8 cellular contexts compared by ENCODE assay signal in the genomic region with DNA sequence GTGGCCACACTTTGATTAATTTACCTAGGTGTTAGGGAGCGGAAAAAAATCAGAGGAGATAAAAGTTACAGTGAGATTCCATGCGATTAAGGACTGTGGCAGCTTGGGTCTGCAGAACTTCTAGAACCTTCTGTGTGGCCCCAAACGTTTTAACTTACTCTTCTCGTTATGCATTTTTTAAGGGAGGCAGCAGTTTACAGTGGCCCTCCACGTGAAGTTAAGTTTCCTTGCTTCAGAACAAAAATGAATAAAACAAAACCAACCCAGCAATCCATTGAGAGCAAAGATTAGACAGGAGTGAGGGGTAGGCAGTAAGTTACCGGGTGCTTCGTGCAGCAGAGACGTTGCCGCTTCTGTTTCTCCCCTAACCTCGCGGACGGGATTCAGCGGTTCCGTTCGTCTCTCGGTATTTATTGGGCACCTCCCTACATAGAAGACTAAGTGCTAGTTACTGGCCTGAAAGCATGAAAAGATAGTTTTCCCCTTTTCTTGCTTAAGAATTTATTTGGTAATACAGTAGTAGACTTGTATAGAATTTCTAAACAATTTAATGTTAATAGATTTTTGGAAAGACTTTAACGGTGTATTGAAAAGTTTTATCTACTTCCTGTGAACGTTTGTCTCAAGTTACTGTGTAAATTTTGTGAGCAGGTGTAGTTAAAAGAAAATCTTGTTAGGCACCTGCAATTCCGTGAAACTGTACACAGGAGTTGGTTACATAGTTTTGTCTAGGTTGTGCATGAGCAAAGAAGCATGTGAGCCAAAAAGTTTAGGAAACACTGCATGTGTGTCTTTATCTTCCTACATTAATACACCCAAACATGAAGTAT. TPM values are rescaled to one million over a fixed set of nuclear protein-coding genes. Genes with fewer than 3 reads are reported as not detected.
DNase-seq lines count a peak whose midpoint lies in the region; ATAC-seq, FAIRE-seq and TF ChIP-seq lines count a peak whose summit lies in the region.

No MANE protein-coding gene starts in this region.

- peaks cover 67% of the 10 kb centered on the region for H3K79me2 ChIP-seq in K562 (ENCODE audit: control insufficient read depth, insufficient read depth, low read length)

- H3K27ac ChIP-seq in CD8-positive, alpha-beta T cell (ENCODE audit: low read depth, low read length), result peak overlapping the region; percentile 62
- peak overlapping the region; percentile 51 for H3K27ac ChIP-seq in RWPE2 (ENCODE audit: poor library complexity, severe bottlenecking)
- H3K27ac ChIP-seq in K562 (ENCODE audit: extremely low read depth, low read depth, low read length), result peak overlapping the region; percentile 98

- H3K4me3 ChIP-seq in CD8-positive, alpha-beta T cell (ENCODE audit: low read depth, low read length), result peak overlapping the region; percentile 77
- H3K4me3 ChIP-seq in RWPE2 (ENCODE audit: severe bottlenecking) (peak overlapping the region; percentile 54), K562 (peak overlapping the region; percentile 91)

- H3K4me1 Mint-ChIP-seq in CD8-positive, alpha-beta T cell (ENCODE audit: low read depth), result peaks cover 51% of the 10 kb centered on the region
- peaks cover 66% of the 10 kb centered on the region for H3K4me1 Mint-ChIP-seq in HFFc6 (ENCODE audit: low read depth)

- no peaks in the 10 kb centered on the region for H3K27me3 ChIP-seq in CD8-positive, alpha-beta T cell (ENCODE audit: insufficient read depth, low read length)
- no peaks in the 10 kb centered on the region for H3K27me3 ChIP-seq in RWPE2 (ENCODE audit: insufficient read depth, poor library complexity, severe bottlenecking)
- H3K27me3 ChIP-seq in K562 (ENCODE audit: control insufficient read depth in 2 of 2, insufficient read depth in 2 of 2, low read length in 2 of 2), result no peaks in the 10 kb centered on the region

- H3K9me1 ChIP-seq in K562 (ENCODE audit: control insufficient read depth, insufficient read depth, low read length), result no peaks in the 10 kb centered on the region

- H3K9ac ChIP-seq in K562 (ENCODE audit: insufficient read depth in 1 of 2, low read depth in 2 of 2, low read length in 2 of 2), result peak overlapping the region; percentile 94 to 96

- H2AFZ ChIP-seq in K562 (ENCODE audit: low read depth, low read length), result peak overlapping the region; percentile 94; the same call in 1 of the 2 replicates

- POLR2A ChIA-PET in CD8-positive, alpha-beta T cell (lab: Charles Lee), result interaction anchor here (0.8 to 1.7 kb wide), 4 partner anchors 50 to 144 kb away, joined by 3 to 6 read pairs (median 4); a partner anchor contains a TSS
- POLR2A ChIA-PET in K562 (lab: Yijun Ruan, JAX), result interaction anchor here (0.6 to 2.2 kb wide), 9 partner anchors 10 to 269 kb away, joined by 3 to 14 read pairs (median 3); a partner anchor contains a TSS

- no peak for TF ChIP-seq CTCF in CD8-positive, alpha-beta T cell (IDR thresholded peaks at IDR 0.05)
- TF ChIP-seq CTCF in HFFc6 (IDR thresholded peaks at IDR 0.05) (no peak), RWPE2 (IDR thresholded peaks at IDR 0.05; ENCODE audit: poor library complexity, severe bottlenecking) (no peak), K562 (IDR thresholded peaks at IDR 0.05 in 2 of 3, conservative IDR thresholded peaks at IDR 0.05 in 1 of 3; ENCODE audit: insufficient read depth in 2 of 3, low read depth in 1 of 3, low read length in 3 of 3) (no peak)

- H3K9me3 ChIP-seq in CD8-positive, alpha-beta T cell (ENCODE audit: low read length), result no peaks in the 10 kb centered on the region
- H3K9me3 ChIP-seq in RWPE2 (ENCODE audit: severe bottlenecking), result no peaks in the 10 kb centered on the region
- H3K9me3 ChIP-seq in K562 (replicated peaks; ENCODE audit: control insufficient read depth, insufficient read depth, low read depth, low read length), result no peaks in the 10 kb centered on the region

- under 1% methylated on average over 19 of the region's 19 CpGs for WGBS in K562 (ENCODE audit: insufficient coverage, low coverage, missing lambda C conversion rate)

- in situ Hi-C loops in K562 (cut with MboI), result no loop called here

- peak overlapping the region; percentile 92 for H3K27ac Mint-ChIP-seq in CD8-positive, alpha-beta T cell
- H3K27ac Mint-ChIP-seq in HFFc6, result peak overlapping the region; percentile 97

- DNase-seq in CD8-positive, alpha-beta T cell, result peak in 6 of 7 experiments; percentile 2 to 53 (median 22)
- DNase-seq in HFFc6, result no peak
- DNase-seq in RWPE2 (ENCODE audit: low spot score), result no peak
- DNase-seq in K562 (ENCODE audit: extremely low read depth in 1 of 4, low spot score in 3 of 4), result peak in 2 of 4 experiments; percentile 41 to 59
- DNase-seq in islet precursor cell, result peak; percentile 55
- peak; percentile 33 for DNase-seq in stimulated activated CD4-positive, alpha-beta T cell treated with anti-CD3 and anti-CD28 coated beads, Interleukin-1b, Interleukin-23, amount 100 ng/mL, for 48 hours

- no peak for TF ChIP-seq POLR2A in K562 (conservative IDR thresholded peaks at IDR 0.05)

- peak overlapping the region; percentile 87 for H3K4me3 Mint-ChIP-seq in CD8-positive, alpha-beta T cell
- H3K4me3 Mint-ChIP-seq in HFFc6, result peak overlapping the region; percentile 96

- H3K9me3 Mint-ChIP-seq in CD8-positive, alpha-beta T cell, result no peaks in the 10 kb centered on the region
- no peaks in the 10 kb centered on the region for H3K9me3 Mint-ChIP-seq in HFFc6

- FAIRE-seq in K562 (lab: Jason Lieb, UNC), result peak; percentile 23

- TF ChIP-seq EP300 in K562 (IDR thresholded peaks at IDR 0.05; ENCODE audit: low read length), result no peak

- peaks cover 9% of the 10 kb centered on the region for H3K36me3 Mint-ChIP-seq in CD8-positive, alpha-beta T cell
- peaks cover 54% of the 10 kb centered on the region for H3K36me3 Mint-ChIP-seq in HFFc6 (ENCODE audit: low read depth)

- H3K4me2 ChIP-seq in K562 (ENCODE audit: insufficient read depth, low read length), result peak overlapping the region; percentile 95

- peak; percentile 12 for ATAC-seq in CD8-positive, alpha-beta T cell
- ATAC-seq in RWPE2 (ENCODE audit: low read depth) (0 out of 3 replicates have a peak, but pooled peaks have one; percentile 17), K562 (peak; percentile 44), GM18498 (IDR thresholded peaks at IDR 0.05; ENCODE audit: unreplicated experiment) (no peak), GM21528 (IDR thresholded peaks at IDR 0.05; ENCODE audit: low FRiP score, unreplicated experiment) (no peak)

- TF ChIP-seq RAD21 in K562 (CRISPR knock-in tag; conservative IDR thresholded peaks at IDR 0.05 in 1 of 2, IDR thresholded peaks at IDR 0.05 in 1 of 2), result no peak

- CTCF ChIA-PET in CD8-positive, alpha-beta T cell (lab: Charles Lee), result interaction anchor here (0.7 kb wide), 1 partner anchor 217 kb away, joined by 3 read pairs; no protein-coding TSS in a partner anchor
- CTCF ChIA-PET in K562 (lab: Yijun Ruan, JAX; ENCODE audit: low intra/inter-chr PET ratio), result interaction anchor here (0.5 kb wide), 1 partner anchor 153 kb away, joined by 6 read pairs; no protein-coding TSS in a partner anchor

- peaks cover 23% of the 10 kb centered on the region for H3K4me1 ChIP-seq in CD8-positive, alpha-beta T cell (ENCODE audit: insufficient read depth, low read length)
- H3K4me1 ChIP-seq in RWPE2 (ENCODE audit: insufficient read depth, poor library complexity, severe bottlenecking), result peaks cover 11% of the 10 kb centered on the region
- peaks cover 7 to 19% of the 10 kb centered on the region in 2 experiments; a peak in 3 of 5 replicates for H3K4me1 ChIP-seq in K562 (replicated peaks in 1 of 2; ENCODE audit: control insufficient read depth in 2 of 2, insufficient read depth in 2 of 2, low read length in 2 of 2)

- intact Hi-C loops in CD8-positive, alpha-beta T cell (cut with DNase I, micrococcal nuclease), result loop anchor here (2.0 to 5.0 kb wide), 3 partner anchors 48 to 144 kb away; a partner anchor contains a TSS
- intact Hi-C loops in K562 (cut with micrococcal nuclease), result loop anchor here (2.0 to 5.0 kb wide), 6 partner anchors 48 to 271 kb away; a partner anchor contains a TSS

- no peaks in the 10 kb centered on the region for H4K20me1 ChIP-seq in K562 (replicated peaks; ENCODE audit: control insufficient read depth, insufficient read depth, low read length)

- H3K27me3 Mint-ChIP-seq in CD8-positive, alpha-beta T cell (ENCODE audit: low read depth), result no peaks in the 10 kb centered on the region
- peaks cover 2% of the 10 kb centered on the region; the same call in 1 of the 2 replicates for H3K27me3 Mint-ChIP-seq in HFFc6 (ENCODE audit: insufficient read depth)

- TSS peak; percentile 41 for BruUV-seq in K562 (replicated peaks; lab: Mats Ljungman, UMichigan)

- H3K36me3 ChIP-seq in CD8-positive, alpha-beta T cell (ENCODE audit: insufficient read depth, low read length), result no peaks in the 10 kb centered on the region
- H3K36me3 ChIP-seq in RWPE2 (ENCODE audit: low read depth) (peaks cover 7% of the 10 kb centered on the region), K562 (ENCODE audit: control insufficient read depth, insufficient read depth, low read length) (peaks cover 63% of the 10 kb centered on the region)

RNA-seq across cellular contexts. Expression of a gene that starts 1.1 kb away (rescaled TPM):
- 1 to 10 TPM; 4.6 to 5.0 TPM for total RNA-seq in CD8-positive, alpha-beta T cell
- 10 to 100 TPM; 26.2 to 31.6 (median 28.3) TPM for total RNA-seq in HFFc6 (2021; fragmentation: NEBNext Ultra II Directional; extraction: Animal tissue kit (Norgen Biotek cat#: 25700))
- 4.4 and 16.7 TPM in 2 replicates for total RNA-seq in K562 (2011; cell fraction: chromatin; rRNA removed; ENCODE audit: low replicate concordance)
- 3.8 and 5.3 TPM in 2 replicates for total RNA-seq in K562 (2011; cell fraction: nucleolus; rRNA removed)
- total RNA-seq in K562 (2011; cell fraction: nucleoplasm; rRNA removed), result 10.3 and 19.5 TPM in 2 replicates
- total RNA-seq in K562 (2014; rRNA removed) (12.8 and 13.8 TPM in 2 replicates), K562 (2014; rRNA removed; fragmentation: Illumina TruSeq; extraction: Trizol) (20.3 and 21.2 TPM in 2 replicates), K562 (2015; rRNA removed; fragmentation: Illumina TruSeq; extraction: Trizol) (17.6 and 19.7 TPM in 2 replicates), K562 (2021) (17.6 and 19.9 TPM in 2 replicates)
- polyA plus RNA-seq in K562 (2011; rRNA removed) (14.5 and 20.7 TPM in 2 replicates), K562 (2014; fragmentation: Illumina TruSeq; extraction: Trizol) (15.6 and 18.7 TPM in 2 replicates), K562 (2014; fragmentation: Nextera tagmentation; extraction: Ambion mirVana) (10 to 100 TPM; 12.8 to 14.0 TPM), K562 (2014; rRNA removed) (14.5 and 15.3 TPM in 2 replicates)
- polyA plus RNA-seq in K562 (2011; cell fraction: cytosol; rRNA removed), result 5.9 and 7.0 TPM in 2 replicates
- 3.3 and 4.5 TPM in 2 replicates for polyA plus RNA-seq in K562 (2011; cell fraction: nucleus; rRNA removed)
- polyA plus RNA-seq in K562 (2012), result 8.9 and 12.9 TPM in 2 replicates
- polyA minus RNA-seq in K562 (2011; rRNA and poly(A)+ RNA removed), result 14.5 and 15.8 TPM in 2 replicates
- polyA minus RNA-seq in K562 (2011; cell fraction: cytosol; rRNA and poly(A)+ RNA removed), result 5.5 and 6.9 TPM in 2 replicates
- polyA minus RNA-seq in K562 (2011; cell fraction: nucleus; rRNA and poly(A)+ RNA removed), result 8.5 and 12.8 TPM in 2 replicates

RNA-seq across cellular contexts. Expression of a gene that starts 48.8 kb away (rescaled TPM):
- total RNA-seq in CD8-positive, alpha-beta T cell, result under 1 TPM; 0.08 TPM
- total RNA-seq in HFFc6 (2021; fragmentation: NEBNext Ultra II Directional; extraction: Animal tissue kit (Norgen Biotek cat#: 25700)), result 10 to 100 TPM; 23.1 to 30.3 (median 28.9) TPM
- total RNA-seq in K562 (2011; cell fraction: chromatin; rRNA removed; ENCODE audit: low replicate concordance), result 2.6 and 13.3 TPM in 2 replicates
- total RNA-seq in K562 (2011; cell fraction: nucleolus; rRNA removed), result 2.2 and 3.0 TPM in 2 replicates
- total RNA-seq in K562 (2011; cell fraction: nucleoplasm; rRNA removed), result 7.0 and 17.6 TPM in 2 replicates
- total RNA-seq in K562 (2014; rRNA removed) (6.0 and 7.1 TPM in 2 replicates), K562 (2014; rRNA removed; fragmentation: Illumina TruSeq; extraction: Trizol) (15.0 and 16.9 TPM in 2 replicates), K562 (2015; rRNA removed; fragmentation: Illumina TruSeq; extraction: Trizol) (16.4 and 18.0 TPM in 2 replicates), K562 (2021) (9.4 and 10.0 TPM in 2 replicates)
- polyA plus RNA-seq in K562 (2011; rRNA removed) (9.6 and 14.1 TPM in 2 replicates), K562 (2014; fragmentation: Illumina TruSeq; extraction: Trizol) (10.7 and 14.3 TPM in 2 replicates), K562 (2014; fragmentation: Nextera tagmentation; extraction: Ambion mirVana) (1 to 10 TPM; 3.4 to 3.6 TPM), K562 (2014; rRNA removed) (8.4 and 10.0 TPM in 2 replicates)
- 1.8 and 2.9 TPM in 2 replicates for polyA plus RNA-seq in K562 (2011; cell fraction: cytosol; rRNA removed)
- 5.1 and 7.7 TPM in 2 replicates for polyA plus RNA-seq in K562 (2011; cell fraction: nucleus; rRNA removed)
- 6.7 and 8.7 TPM in 2 replicates for polyA plus RNA-seq in K562 (2012)
- 13.2 and 14.3 TPM in 2 replicates for polyA minus RNA-seq in K562 (2011; rRNA and poly(A)+ RNA removed)
- polyA minus RNA-seq in K562 (2011; cell fraction: cytosol; rRNA and poly(A)+ RNA removed), result 3.1 and 3.7 TPM in 2 replicates
- polyA minus RNA-seq in K562 (2011; cell fraction: nucleus; rRNA and poly(A)+ RNA removed), result 5.1 and 5.7 TPM in 2 replicates

Comparison
In these comparisons a context has a peak if more than half of its experiments do, and no peak if none do; other contexts are left out.
1. ATAC-seq: peak in CD8-positive, alpha-beta T cell (single experiment), RWPE2 (single experiment) and K562 (single experiment); none in GM18498 (single experiment) and GM21528 (single experiment).
2. DNase-seq: peak in CD8-positive, alpha-beta T cell (6 of 7), islet precursor cell (single experiment) and stimulated activated CD4-positive, alpha-beta T cell treated with anti-CD3 and anti-CD28 coated beads, Interleukin-1b, Interleukin-23, amount 100 ng/mL, for 48 hours (single experiment); none in HFFc6 (single experiment) and RWPE2 (single experiment).
3. Peak in every context shown above with its lines, with median percentiles within 50 percentile points of each other: H3K27ac ChIP-seq and H3K4me3 ChIP-seq.